ENCODE assay signal across 26 cellular contexts in the genomic region with DNA sequence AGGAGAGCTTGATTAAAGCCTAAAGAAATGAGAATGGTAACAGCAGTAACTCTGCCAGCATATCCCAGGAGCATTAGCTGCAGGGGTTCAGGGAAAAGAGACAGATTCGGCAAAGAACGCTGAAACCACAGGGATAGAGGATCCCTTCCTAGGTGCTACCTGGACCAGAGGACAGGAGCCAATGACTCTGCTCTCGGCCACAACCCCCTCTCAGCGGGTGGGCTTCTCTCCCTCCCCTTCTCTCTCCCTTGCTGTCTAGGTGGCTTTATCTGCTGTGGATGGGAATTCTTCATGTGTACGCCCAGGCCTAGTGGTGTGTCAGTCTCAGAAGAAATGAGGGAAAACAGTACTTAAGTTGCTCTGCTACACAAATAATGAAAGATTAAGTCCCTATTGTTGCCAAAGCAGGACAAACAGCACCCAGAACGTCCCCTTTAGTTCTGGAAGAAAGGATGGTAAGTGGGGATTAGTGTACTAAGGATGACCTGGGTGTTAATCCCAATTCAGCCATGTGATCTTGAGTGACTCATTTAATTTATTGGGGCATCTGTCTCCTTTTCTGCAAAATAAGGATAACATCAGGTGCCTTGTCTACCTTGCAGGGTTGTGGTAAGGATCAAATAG.
"Had no signal": no experiment of that assay in that cellular context is flagged by ENCODE, and none has a peak within 500 bp of the region (broad histone marks: within the 10 kb centered on the region; RNA-seq: fewer than 3 reads in every experiment).

No MANE protein-coding gene starts in this region.

- H3K36me3 ChIP-seq: colonic mucosa, gastrocnemius medialis, neutrophil, pancreas, stomach, vagina had no signal

- H3K27me3 Mint-ChIP-seq: activated naive CD8-positive, alpha-beta T cell treated with anti-CD3 and anti-CD28 coated beads, Interleukin-2, amount 50 U/mL, for 24 hours; brain had no signal

- ATAC-seq: gastrocnemius medialis, left ventricle myocardium superior, pancreas, sciatic nerve had no signal

- H3K4me3 Mint-ChIP-seq: activated naive CD4-positive, alpha-beta T cell treated with anti-CD3 and anti-CD28 coated beads, Interleukin-2, amount 10 ng/mL, durations not matched to agents 7 days and 5 days; activated naive CD8-positive, alpha-beta T cell treated with anti-CD3 and anti-CD28 coated beads, Interleukin-2, amount 50 U/mL, for 24 hours; brain; immature natural killer cell; naive thymus-derived CD8-positive, alpha-beta T cell had no signal

- H3K27ac ChIP-seq: colonic mucosa, gastrocnemius medialis, neutrophil, pancreas, stomach, vagina had no signal

- H3K27ac Mint-ChIP-seq: activated naive CD4-positive, alpha-beta T cell treated with anti-CD3 and anti-CD28 coated beads, Interleukin-2, amount 10 ng/mL, durations not matched to agents 7 days and 5 days; activated naive CD8-positive, alpha-beta T cell treated with anti-CD3 and anti-CD28 coated beads, Interleukin-2, amount 50 U/mL, for 24 hours; immature natural killer cell had no signal

- DNase-seq: activated CD4-positive, alpha-beta T cell treated with anti-CD3 and anti-CD28 coated beads, Interleukin-2, amount 50 U/mL, for 1 hour; activated CD4-positive, CD25-positive, alpha-beta regulatory T cell treated with anti-CD3 and anti-CD28 coated beads, Interleukin-2, amount 50 U/mL, for 72 hours; activated CD8-positive, alpha-beta memory T cell treated with anti-CD3 and anti-CD28 coated beads, Interleukin-2, amount 50 U/mL, for 4 hours; activated effector memory CD4-positive, alpha-beta T cell treated with Interleukin-2 at 50 U/mL for 16 hours; activated naive CD4-positive, alpha-beta T cell treated with anti-CD3 and anti-CD28 coated beads, Interleukin-2, amount 10 ng/mL, durations not matched to agents 7 days and 5 days; activated naive CD8-positive, alpha-beta T cell treated with anti-CD3 and anti-CD28 coated beads, Interleukin-2, amount 50 U/mL, for 24 hours; activated T-cell treated with anti-CD3 and anti-CD28 coated beads, Interleukin-2, amount 50 U/mL, for 48 hours; central memory CD4-positive, alpha-beta T cell; colonic mucosa; erythroblast; gastrocnemius medialis; head of caudate nucleus; immature natural killer cell; left ventricle myocardium superior; mesenchymal stem cell; naive thymus-derived CD8-positive, alpha-beta T cell; pancreas; stimulated activated CD4-positive, alpha-beta T cell treated with anti-CD3 and anti-CD28 coated beads, Interleukin-4, amount 100 ng/mL, for 1 hour; stomach; trophoblast cell had no signal

- H3K4me3 ChIP-seq: colonic mucosa, gastrocnemius medialis, pancreas, smooth muscle cell, stomach, vagina had no signal

- H3K9me3 Mint-ChIP-seq: activated naive CD4-positive, alpha-beta T cell treated with anti-CD3 and anti-CD28 coated beads, Interleukin-2, amount 10 ng/mL, durations not matched to agents 7 days and 5 days; activated naive CD8-positive, alpha-beta T cell treated with anti-CD3 and anti-CD28 coated beads, Interleukin-2, amount 50 U/mL, for 24 hours; immature natural killer cell; naive thymus-derived CD8-positive, alpha-beta T cell had no signal

- H3K36me3 Mint-ChIP-seq: activated naive CD4-positive, alpha-beta T cell treated with anti-CD3 and anti-CD28 coated beads, Interleukin-2, amount 10 ng/mL, durations not matched to agents 7 days and 5 days; immature natural killer cell; naive thymus-derived CD8-positive, alpha-beta T cell had no signal

- H3K9me3 ChIP-seq: colonic mucosa, gastrocnemius medialis, neutrophil, pancreas, stomach, vagina had no signal

- H3K4me2 ChIP-seq: smooth muscle cell had no signal

- H3K4me1 ChIP-seq: colonic mucosa, gastrocnemius medialis, pancreas, vagina had no signal

- FAIRE-seq: endometrium, pancreas had no signal

- H3K27me3 ChIP-seq: colonic mucosa, gastrocnemius medialis, pancreas, stomach, vagina had no signal
